ENCODE assay signal across 12 cellular contexts in the genomic region with DNA sequence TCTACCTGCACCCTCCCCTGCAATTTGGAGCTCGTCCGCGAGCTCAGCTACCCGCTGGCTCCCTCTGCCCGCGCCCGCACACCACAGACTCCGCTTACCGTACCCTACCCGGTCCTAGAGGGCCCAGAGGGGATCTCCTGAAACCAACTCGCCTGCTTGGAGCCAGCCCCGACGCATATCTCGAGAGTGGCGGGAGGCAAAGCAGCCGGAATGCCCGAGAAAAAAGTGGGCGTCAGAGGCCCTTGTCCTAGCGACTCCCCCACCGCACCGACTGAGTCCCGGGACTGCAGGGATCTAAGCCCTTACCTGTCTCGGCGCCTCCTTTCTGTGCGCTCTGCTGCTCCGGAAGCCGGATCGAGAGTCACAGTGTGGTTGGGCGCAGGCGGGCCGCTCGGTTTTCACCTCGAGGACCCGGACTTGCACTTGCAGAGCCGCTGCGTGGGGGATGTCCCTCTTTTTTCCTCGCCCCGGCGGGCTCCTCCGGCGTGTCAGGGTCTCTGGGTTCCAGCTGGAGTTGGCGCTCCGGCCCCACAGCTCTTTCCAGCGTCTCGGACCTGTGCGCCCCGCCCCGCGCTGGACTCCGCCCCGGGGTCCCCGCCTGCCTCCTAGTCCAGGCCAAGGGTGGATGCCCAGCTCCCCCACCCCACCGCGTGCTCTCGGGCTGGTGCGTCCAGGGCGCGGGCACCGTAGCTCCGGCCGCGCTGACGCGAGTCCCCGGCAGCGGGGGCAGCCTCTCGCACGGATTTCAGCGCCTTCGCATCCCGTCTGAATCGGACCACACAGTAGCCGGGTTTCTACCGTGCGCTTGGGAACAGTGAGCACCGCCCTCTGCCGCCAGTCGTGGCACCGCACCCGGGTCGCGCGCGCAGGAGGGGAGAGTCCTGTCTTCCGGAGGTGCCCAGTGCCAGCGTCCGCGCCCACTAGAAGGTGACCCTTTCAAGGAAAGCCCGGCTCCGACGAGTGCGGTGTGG. TPM values are rescaled to one million over a fixed set of nuclear protein-coding genes. Genes with fewer than 3 reads are reported as not detected.
DNase-seq lines count a peak whose midpoint lies in the region; ATAC-seq, FAIRE-seq and TF ChIP-seq lines count a peak whose summit lies in the region.
"Had no signal": no experiment of that assay in that cellular context is flagged by ENCODE, and none has a peak within 500 bp of the region (broad histone marks: within the 10 kb centered on the region; RNA-seq: fewer than 3 reads in every experiment).

A gene (minus strand): TSS at position 767 of the 971 bp plus-strand sequence. CDS start 2,585 bp downstream, outside the sequence.

- no peak for FAIRE-seq in GM12892 (lab: Jason Lieb, UNC)

- H3K4me1 Mint-ChIP-seq in activated CD4-positive, alpha-beta T cell treated with anti-CD3 and anti-CD28 coated beads, Interleukin-2, amount 10 ng/mL, durations not matched to agents 24 days and 14 days, result peaks cover 2% of the 10 kb centered on the region
- H3K4me1 Mint-ChIP-seq in glutamatergic neuron (ENCODE audit: low read depth, unreplicated experiment) (no peaks in the 10 kb centered on the region), progenitor cell of endocrine pancreas (ENCODE audit: low read depth) (peaks cover 2% of the 10 kb centered on the region)

- H3K9me3 ChIP-seq in NT2/D1 (ENCODE audit: insufficient read depth, low read length), result no peaks in the 10 kb centered on the region

- no peak for TF ChIP-seq POLR2A in GM12892 (IDR thresholded peaks at IDR 0.05; ENCODE audit: low read depth, low read length)

- peak within 1 kb of the TSS; percentile 58 for H3K4me3 Mint-ChIP-seq in activated CD4-positive, alpha-beta T cell treated with anti-CD3 and anti-CD28 coated beads, Interleukin-2, amount 10 ng/mL, durations not matched to agents 24 days and 14 days
- H3K4me3 Mint-ChIP-seq in glutamatergic neuron (ENCODE audit: unreplicated experiment) (peak within 1 kb of the TSS; percentile 79), progenitor cell of endocrine pancreas (ENCODE audit: low read depth) (peak within 1 kb of the TSS; percentile 56)

- DNase-seq in activated CD4-positive, alpha-beta T cell treated with anti-CD3 and anti-CD28 coated beads, Interleukin-2, amount 10 ng/mL, durations not matched to agents 24 days and 14 days, result peak; percentile 59
- no peak for DNase-seq in activated CD4-positive, alpha-beta T cell treated with anti-CD3 and anti-CD28 coated beads for 4 hours
- DNase-seq in NT2/D1 (ENCODE audit: low read depth, low spot score) (peak; percentile 59), glutamatergic neuron (peak; percentile 79), progenitor cell of endocrine pancreas (ENCODE audit: low spot score, unreplicated experiment) (peak; percentile 32), GM12892 (ENCODE audit: insufficient read length) (no peak), GM19240 (ENCODE audit: insufficient read length, low spot score) (no peak)
- DNase-seq: cerebellar nuclear complex, left colon, NCI-H1105 treated with DMSO at 0.1 percent for 48 hours had no signal

- intact Hi-C loops in activated CD4-positive, alpha-beta T cell treated with anti-CD3 and anti-CD28 coated beads, Interleukin-2, amount 10 ng/mL, durations not matched to agents 24 days and 14 days (cut with micrococcal nuclease), result no loop called here

- ATAC-seq in HG02623 (IDR thresholded peaks at IDR 0.05; ENCODE audit: unreplicated experiment), result no peak
- ATAC-seq: left colon had no signal

- TF ChIP-seq CTCF in glutamatergic neuron (IDR thresholded peaks at IDR 0.05; ENCODE audit: partially characterized antibody, unreplicated experiment) (peak; percentile 35), progenitor cell of endocrine pancreas (IDR thresholded peaks at IDR 0.05; ENCODE audit: unreplicated experiment) (peak; percentile 41)

- H3K27me3 ChIP-seq in NT2/D1 (ENCODE audit: insufficient read depth, insufficient read length), result peaks cover 58% of the 10 kb centered on the region

- peaks cover 55% of the 10 kb centered on the region for H3K27me3 Mint-ChIP-seq in activated CD4-positive, alpha-beta T cell treated with anti-CD3 and anti-CD28 coated beads, Interleukin-2, amount 10 ng/mL, durations not matched to agents 24 days and 14 days
- H3K27me3 Mint-ChIP-seq in glutamatergic neuron (ENCODE audit: unreplicated experiment) (peaks cover 12% of the 10 kb centered on the region), progenitor cell of endocrine pancreas (peaks cover 74% of the 10 kb centered on the region)

- no peaks in the 10 kb centered on the region for H3K9me3 Mint-ChIP-seq in activated CD4-positive, alpha-beta T cell treated with anti-CD3 and anti-CD28 coated beads, Interleukin-2, amount 10 ng/mL, durations not matched to agents 24 days and 14 days
- peaks cover 10% of the 10 kb centered on the region for H3K9me3 Mint-ChIP-seq in glutamatergic neuron (ENCODE audit: unreplicated experiment)
- H3K9me3 Mint-ChIP-seq in progenitor cell of endocrine pancreas (ENCODE audit: low read depth), result no peaks in the 10 kb centered on the region

- peak within 1 kb of the TSS; percentile 64 for H3K4me3 ChIP-seq in NT2/D1 (ENCODE audit: insufficient read length, low read depth)

- H3K36me3 Mint-ChIP-seq in activated CD4-positive, alpha-beta T cell treated with anti-CD3 and anti-CD28 coated beads, Interleukin-2, amount 10 ng/mL, durations not matched to agents 24 days and 14 days (ENCODE audit: low read depth), result no peaks in the 10 kb centered on the region
- H3K36me3 Mint-ChIP-seq in glutamatergic neuron (ENCODE audit: unreplicated experiment) (peaks cover 7% of the 10 kb centered on the region), progenitor cell of endocrine pancreas (ENCODE audit: insufficient read depth) (no peaks in the 10 kb centered on the region)

- H3K4me1 ChIP-seq in NT2/D1 (ENCODE audit: insufficient read depth, insufficient read length), result peaks cover 4% of the 10 kb centered on the region

- H3K27ac Mint-ChIP-seq in activated CD4-positive, alpha-beta T cell treated with anti-CD3 and anti-CD28 coated beads, Interleukin-2, amount 10 ng/mL, durations not matched to agents 24 days and 14 days, result no peak within 1 kb of the TSS
- no peak within 1 kb of the TSS for H3K27ac Mint-ChIP-seq in glutamatergic neuron (ENCODE audit: unreplicated experiment)
- H3K27ac Mint-ChIP-seq in progenitor cell of endocrine pancreas, result no peak within 1 kb of the TSS

- H3K9ac ChIP-seq in NT2/D1 (ENCODE audit: insufficient read length, low read depth), result peak within 1 kb of the TSS; percentile 70

- no peaks in the 10 kb centered on the region for H3K36me3 ChIP-seq in NT2/D1 (ENCODE audit: insufficient read depth, insufficient read length, low read length)

RNA-seq across cellular contexts. Expression of the gene that starts here (rescaled TPM):
- not detected in 2 replicates for total RNA-seq in activated CD4-positive, alpha-beta T cell treated with anti-CD3 and anti-CD28 coated beads, Interleukin-2, amount 10 ng/mL, durations not matched to agents 24 days and 14 days
- total RNA-seq in glutamatergic neuron (ENCODE audit: unreplicated experiment), result 0.86 TPM
- not detected in 2 replicates for total RNA-seq in progenitor cell of endocrine pancreas
- polyA plus RNA-seq in GM12892 (2012; ENCODE audit: missing spikeins), result not detected
- total RNA-seq: left colon had no signal
- polyA plus RNA-seq: BJ had no signal

Comparison
In these comparisons a context has a peak if more than half of its experiments do, and no peak if none do; other contexts are left out.
1. Peak in DNase-seq in activated CD4-positive, alpha-beta T cell treated with anti-CD3 and anti-CD28 coated beads, Interleukin-2, amount 10 ng/mL, durations not matched to agents 24 days and 14 days; RNA of the gene not detected or under 1 TPM.
2. Peak in DNase-seq in glutamatergic neuron; RNA of the gene not detected or under 1 TPM.
3. Peak in DNase-seq in progenitor cell of endocrine pancreas; RNA of the gene not detected or under 1 TPM.